ENCODE assay signal across 2 cellular contexts in genomic region chr20:63572071-63572787, GRCh38.
TF ChIP-seq lines count a peak whose summit lies in the region.

No MANE protein-coding gene starts in this region.

TF ChIP-seq in IMR-90, 13 proteins besides CTCF, POLR2A, EP300 and RAD21:
- no peak for TF ChIP-seq CHD1 (IDR thresholded peaks at IDR 0.05; ENCODE audit: low read depth, low read length)
- no peak for TF ChIP-seq ELK1 (IDR thresholded peaks at IDR 0.05; ENCODE audit: borderline replicate concordance, low read depth, low read length)
- TF ChIP-seq BHLHE40 (IDR thresholded peaks at IDR 0.05; ENCODE audit: low read depth, low read length) = no peak
- TF ChIP-seq USF2 (IDR thresholded peaks at IDR 0.05; ENCODE audit: low read depth, low read length) = no peak
- TF ChIP-seq CEBPB (IDR thresholded peaks at IDR 0.05; ENCODE audit: low read depth, low read length) = no peak

TF ChIP-seq in GM12878, 131 proteins besides CTCF, POLR2A, EP300 and RAD21:
- TF ChIP-seq ZBTB40 (IDR thresholded peaks at IDR 0.05; ENCODE audit: borderline replicate concordance) (no peak), E2F8 (IDR thresholded peaks at IDR 0.05; ENCODE audit: low read depth, partially characterized antibody) (no peak)
TF ChIP-seq in GM12878: peak in this region for 0.
